Comparison of ENCODE assay signal across 13 cellular contexts in genomic region chr2:74982581-74982980, GRCh38. TPM values are rescaled to one million over a fixed set of nuclear protein-coding genes. Genes with fewer than 3 reads are reported as not detected.
DNase-seq lines count a peak whose midpoint lies in the region; ATAC-seq and TF ChIP-seq lines count a peak whose summit lies in the region.
"Had no signal": no experiment of that assay in that cellular context is flagged by ENCODE, and none has a peak within 500 bp of the region (broad histone marks: within the 10 kb centered on the region; RNA-seq: fewer than 3 reads in every experiment).

No MANE protein-coding gene starts in this region.

- no peaks in the 10 kb centered on the region for H3K79me2 ChIP-seq in SK-N-SH (ENCODE audit: insufficient read depth)
- no peaks in the 10 kb centered on the region for H3K79me2 ChIP-seq in hepatocyte

- no peak overlapping the region for H3K27ac Mint-ChIP-seq in Calu3 (ENCODE audit: unreplicated experiment)
- no peak overlapping the region for H3K27ac Mint-ChIP-seq in activated CD4-positive, alpha-beta memory T cell treated with anti-CD3 and anti-CD28 coated beads, Interleukin-2, amount 10 ng/mL, durations not matched to agents 7 days and 5 days
- H3K27ac Mint-ChIP-seq in CD8-positive, alpha-beta T cell = no peak overlapping the region
- H3K27ac Mint-ChIP-seq: stimulated activated memory B cell treated with anti-CD40 and anti-IgM and Interleukin-4, amounts not matched to agents 10 μg/mL and 1 μg/mL and 100 μg/mL, for 72 hours; T-helper 2 cell treated with Interferon-gamma antibody and Interleukin-4, amounts not matched to agents 5 μg/mL and 100 μg/mL, for 36 hours had no signal

- 63% methylated on average over 3 of the region's 3 CpGs for WGBS in SK-N-SH (ENCODE audit: low lambda C conversion rate)
- WGBS in hepatocyte (ENCODE audit: low lambda C conversion rate, missing lambda C conversion rate) = 78% methylated on average over 3 of the region's 3 CpGs

- no peaks in the 10 kb centered on the region for H3F3A ChIP-seq in SK-N-SH (replicated peaks; ENCODE audit: insufficient read depth)

- peak; percentile 53 for TF ChIP-seq RAD21 in SK-N-SH (IDR thresholded peaks at IDR 0.05; ENCODE audit: low read length)

- no peak overlapping the region for H3K4me3 Mint-ChIP-seq in Calu3 (ENCODE audit: low read depth, unreplicated experiment)
- H3K4me3 Mint-ChIP-seq in activated CD4-positive, alpha-beta memory T cell treated with anti-CD3 and anti-CD28 coated beads, Interleukin-2, amount 10 ng/mL, durations not matched to agents 7 days and 5 days = no peak overlapping the region
- H3K4me3 Mint-ChIP-seq in CD8-positive, alpha-beta T cell = no peak overlapping the region
- H3K4me3 Mint-ChIP-seq: stimulated activated memory B cell treated with anti-CD40 and anti-IgM and Interleukin-4, amounts not matched to agents 10 μg/mL and 1 μg/mL and 100 μg/mL, for 72 hours; T-helper 2 cell treated with Interferon-gamma antibody and Interleukin-4, amounts not matched to agents 5 μg/mL and 100 μg/mL, for 36 hours had no signal

- BruUV-seq in Calu3 (replicated peaks; lab: Mats Ljungman, UMichigan) = no TSS peak

- no peaks in the 10 kb centered on the region for H3K36me3 Mint-ChIP-seq in Calu3 (ENCODE audit: insufficient read depth, unreplicated experiment)
- H3K36me3 Mint-ChIP-seq in activated CD4-positive, alpha-beta memory T cell treated with anti-CD3 and anti-CD28 coated beads, Interleukin-2, amount 10 ng/mL, durations not matched to agents 7 days and 5 days (ENCODE audit: low read depth) = no peaks in the 10 kb centered on the region
- peaks cover 11% of the 10 kb centered on the region for H3K36me3 Mint-ChIP-seq in CD8-positive, alpha-beta T cell

- no peak overlapping the region for H3K4me3 ChIP-seq in SK-N-SH (ENCODE audit: low read depth in 2 of 2, low read length in 1 of 2)
- H3K4me3 ChIP-seq in hepatocyte = no peak overlapping the region
- H3K4me3 ChIP-seq in CD8-positive, alpha-beta T cell (ENCODE audit: low read depth, low read length) = no peak overlapping the region
- H3K4me3 ChIP-seq: dorsolateral prefrontal cortex had no signal

- H3K27ac ChIP-seq in SK-N-SH (ENCODE audit: low read depth in 2 of 2, low read length in 1 of 2) = no peak overlapping the region
- no peak overlapping the region for H3K27ac ChIP-seq in hepatocyte
- H3K27ac ChIP-seq in CD8-positive, alpha-beta T cell (ENCODE audit: low read depth, low read length) = no peak overlapping the region
- H3K27ac ChIP-seq: dorsolateral prefrontal cortex had no signal

- DNase-seq in COR-L47 (lab: John Stamatoyannopoulos, UW) = peak; percentile 3
- peak; percentile 26 for DNase-seq in H4 (ENCODE audit: low spot score)
- no peak for DNase-seq in SK-N-SH
- no peak for DNase-seq in hepatocyte (ENCODE audit: low spot score)
- no peak for DNase-seq in Calu3
- DNase-seq in activated CD4-positive, alpha-beta memory T cell treated with anti-CD3 and anti-CD28 coated beads, Interleukin-2, amount 10 ng/mL, durations not matched to agents 7 days and 5 days = no peak
- DNase-seq in NCI-H69 (lab: John Stamatoyannopoulos, UW) = no peak
- no peak for DNase-seq in CD8-positive, alpha-beta T cell
- DNase-seq: dorsolateral prefrontal cortex, NCI-H1105 treated with DMSO at 0.1 percent for 48 hours had no signal

- H4K20me1 ChIP-seq in SK-N-SH (ENCODE audit: insufficient read depth) (no peaks in the 10 kb centered on the region), hepatocyte (ENCODE audit: insufficient read depth, poor library complexity, severe bottlenecking) (no peaks in the 10 kb centered on the region)

- H3K9me3 ChIP-seq in SK-N-SH (no peaks in the 10 kb centered on the region), hepatocyte (ENCODE audit: low read depth) (no peaks in the 10 kb centered on the region)
- no peaks in the 10 kb centered on the region for H3K9me3 ChIP-seq in CD8-positive, alpha-beta T cell (ENCODE audit: low read length)

- CTCF ChIA-PET in SK-N-SH (lab: Yijun Ruan, JAX) (interaction anchor here (0.8 to 4.7 kb wide), 3 partner anchors 63 to 273 kb away, joined by 3 to 33 read pairs (median 3); no protein-coding TSS in a partner anchor), Calu3 (lab: Charles Lee) (no interaction called here)
- CTCF ChIA-PET in activated CD4-positive, alpha-beta memory T cell treated with anti-CD3 and anti-CD28 coated beads, Interleukin-2, amount 10 ng/mL, durations not matched to agents 7 days and 5 days (lab: Charles Lee) = interaction anchor here (1.2 kb wide), 1 partner anchor 64 kb away, joined by 4 read pairs; no protein-coding TSS in a partner anchor
- CTCF ChIA-PET in CD8-positive, alpha-beta T cell (lab: Charles Lee) = no interaction called here

- H3K9me3 Mint-ChIP-seq in Calu3 (ENCODE audit: low read depth, unreplicated experiment) = no peaks in the 10 kb centered on the region
- no peaks in the 10 kb centered on the region for H3K9me3 Mint-ChIP-seq in activated CD4-positive, alpha-beta memory T cell treated with anti-CD3 and anti-CD28 coated beads, Interleukin-2, amount 10 ng/mL, durations not matched to agents 7 days and 5 days
- no peaks in the 10 kb centered on the region for H3K9me3 Mint-ChIP-seq in CD8-positive, alpha-beta T cell
- H3K9me3 Mint-ChIP-seq: T-helper 2 cell treated with Interferon-gamma antibody and Interleukin-4, amounts not matched to agents 5 μg/mL and 100 μg/mL, for 36 hours had no signal

- H2AFZ ChIP-seq in SK-N-SH (ENCODE audit: low read depth) (no peak overlapping the region), hepatocyte (no peak overlapping the region)

- H3K9me2 ChIP-seq in SK-N-SH (no peaks in the 10 kb centered on the region), hepatocyte (replicated peaks; ENCODE audit: insufficient read depth) (no peaks in the 10 kb centered on the region)

- POLR2A ChIA-PET in SK-N-SH (lab: Yijun Ruan, JAX) = no interaction called here
- POLR2A ChIA-PET in activated CD4-positive, alpha-beta memory T cell treated with anti-CD3 and anti-CD28 coated beads, Interleukin-2, amount 10 ng/mL, durations not matched to agents 7 days and 5 days (lab: Charles Lee) = no interaction called here
- POLR2A ChIA-PET in CD8-positive, alpha-beta T cell (lab: Charles Lee) = no interaction called here

- no peak for TF ChIP-seq EP300 in SK-N-SH (IDR thresholded peaks at IDR 0.05; ENCODE audit: borderline replicate concordance in 1 of 2, low read depth in 1 of 2, low read length in 1 of 2)

- no peaks in the 10 kb centered on the region for H3K36me3 ChIP-seq in SK-N-SH (replicated peaks in 1 of 2; ENCODE audit: control insufficient read depth in 1 of 2, insufficient read depth in 2 of 2, low read length in 1 of 2)
- H3K36me3 ChIP-seq in hepatocyte (replicated peaks; ENCODE audit: insufficient read depth, low read depth) = no peaks in the 10 kb centered on the region
- H3K36me3 ChIP-seq in CD8-positive, alpha-beta T cell (ENCODE audit: insufficient read depth, low read length) = no peaks in the 10 kb centered on the region

- H3K4me2 ChIP-seq in SK-N-SH (no peak overlapping the region), hepatocyte (no peak overlapping the region)

- ATAC-seq in CD8-positive, alpha-beta T cell = no peak
- ATAC-seq: left lobe of liver; stimulated activated memory B cell treated with anti-CD40 and anti-IgM and Interleukin-4, amounts not matched to agents 10 μg/mL and 1 μg/mL and 100 μg/mL, for 72 hours had no signal

- H3K4me1 Mint-ChIP-seq in Calu3 (ENCODE audit: low read depth, unreplicated experiment) = no peaks in the 10 kb centered on the region
- H3K4me1 Mint-ChIP-seq in activated CD4-positive, alpha-beta memory T cell treated with anti-CD3 and anti-CD28 coated beads, Interleukin-2, amount 10 ng/mL, durations not matched to agents 7 days and 5 days = no peaks in the 10 kb centered on the region
- peaks cover 10% of the 10 kb centered on the region for H3K4me1 Mint-ChIP-seq in CD8-positive, alpha-beta T cell (ENCODE audit: low read depth)

- H3K27me3 ChIP-seq in SK-N-SH (ENCODE audit: insufficient read depth) (no peaks in the 10 kb centered on the region), hepatocyte (no peaks in the 10 kb centered on the region)
- no peaks in the 10 kb centered on the region for H3K27me3 ChIP-seq in CD8-positive, alpha-beta T cell (ENCODE audit: insufficient read depth, low read length)
- H3K27me3 ChIP-seq: dorsolateral prefrontal cortex had no signal

- H3K27me3 Mint-ChIP-seq in Calu3 (ENCODE audit: unreplicated experiment) = no peaks in the 10 kb centered on the region
- no peaks in the 10 kb centered on the region for H3K27me3 Mint-ChIP-seq in activated CD4-positive, alpha-beta memory T cell treated with anti-CD3 and anti-CD28 coated beads, Interleukin-2, amount 10 ng/mL, durations not matched to agents 7 days and 5 days
- H3K27me3 Mint-ChIP-seq in CD8-positive, alpha-beta T cell (ENCODE audit: low read depth) = no peaks in the 10 kb centered on the region
- H3K27me3 Mint-ChIP-seq: stimulated activated memory B cell treated with anti-CD40 and anti-IgM and Interleukin-4, amounts not matched to agents 10 μg/mL and 1 μg/mL and 100 μg/mL, for 72 hours had no signal

- intact Hi-C loops in Calu3 (cut with micrococcal nuclease; ENCODE audit: unreplicated experiment) = loop anchor here (1.0 to 5.0 kb wide), 2 partner anchors 63 to 290 kb away; no protein-coding TSS in a partner anchor
- intact Hi-C loops in CD8-positive, alpha-beta T cell (cut with DNase I, micrococcal nuclease) = no loop called here

- H3K9ac ChIP-seq in SK-N-SH = no peak overlapping the region

- TF ChIP-seq CTCF in SK-N-SH (IDR thresholded peaks at IDR 0.05) = peak; percentile 22; the same call in 1 of the 2 replicates
- peak; percentile 10 for TF ChIP-seq CTCF in hepatocyte (IDR thresholded peaks at IDR 0.05; ENCODE audit: poor library complexity)
- no peak for TF ChIP-seq CTCF in Calu3 (IDR thresholded peaks at IDR 0.05; ENCODE audit: unreplicated experiment)
- no peak for TF ChIP-seq CTCF in CD8-positive, alpha-beta T cell (IDR thresholded peaks at IDR 0.05)

- H3K4me1 ChIP-seq in SK-N-SH (ENCODE audit: control insufficient read depth in 1 of 2, insufficient read depth in 2 of 2, low read depth in 1 of 2, low read length in 1 of 2) (peaks cover 0 to 24% of the 10 kb centered on the region in 2 experiments; a peak in 2 of 4 replicates), hepatocyte (ENCODE audit: insufficient read depth) (no peaks in the 10 kb centered on the region)
- H3K4me1 ChIP-seq in CD8-positive, alpha-beta T cell (ENCODE audit: insufficient read depth, low read length) = no peaks in the 10 kb centered on the region

TF ChIP-seq in SK-N-SH, 30 proteins besides CTCF, POLR2A, EP300 and RAD21 (continues in another document):
- TF ChIP-seq NFIC (IDR thresholded peaks at IDR 0.05; ENCODE audit: borderline replicate concordance) = no peak

RNA-seq across cellular contexts. Expression of gene POLE4, which starts 24.1 kb away (rescaled TPM):
- 38.3 and 48.5 TPM in 2 replicates for total RNA-seq in H4 (2014; rRNA removed; shearing (Covaris generic))
- polyA plus RNA-seq in SK-N-SH (2012; rRNA removed) (34.2 and 42.1 TPM in 2 replicates), hepatocyte (159 and 160 TPM in 2 replicates)
- polyA plus RNA-seq in SK-N-SH (2012; cell fraction: cytosol; rRNA removed) = 39.7 and 42.9 TPM in 2 replicates
- polyA plus RNA-seq in SK-N-SH (2012; cell fraction: nucleus; rRNA removed) = 13.4 and 20.3 TPM in 2 replicates
- total RNA-seq in hepatocyte (20.8 and 28.4 TPM in 2 replicates), Calu3 (2022) (33.1 and 34.6 TPM in 2 replicates)
- 10 to 100 TPM; 39.9 to 49.4 TPM for total RNA-seq in activated CD4-positive, alpha-beta memory T cell treated with anti-CD3 and anti-CD28 coated beads, Interleukin-2, amount 10 ng/mL, durations not matched to agents 7 days and 5 days
- 10 to 100 TPM; 32.7 to 35.8 TPM for total RNA-seq in CD8-positive, alpha-beta T cell

Comparison
In these comparisons a context has a peak if more than half of its experiments do, and no peak if none do; other contexts are left out.
1. DNase-seq: peak in COR-L47 (single experiment) and H4 (single experiment); none in SK-N-SH (single experiment), hepatocyte (single experiment), Calu3 (single experiment), activated CD4-positive, alpha-beta memory T cell treated with anti-CD3 and anti-CD28 coated beads, Interleukin-2, amount 10 ng/mL, durations not matched to agents 7 days and 5 days (single experiment), NCI-H69 (single experiment) and CD8-positive, alpha-beta T cell (0 of 7).
2. CTCF ChIP-seq: peak in SK-N-SH (single experiment) and hepatocyte (single experiment); none in Calu3 (single experiment) and CD8-positive, alpha-beta T cell (single experiment).
3. CTCF ChIA-PET loops: an anchor here in SK-N-SH (0.8 to 4.7 kb wide) and activated CD4-positive, alpha-beta memory T cell treated with anti-CD3 and anti-CD28 coated beads, Interleukin-2, amount 10 ng/mL, durations not matched to agents 7 days and 5 days (1.2 kb wide); none called in Calu3 and CD8-positive, alpha-beta T cell.